In the genomic region with DNA sequence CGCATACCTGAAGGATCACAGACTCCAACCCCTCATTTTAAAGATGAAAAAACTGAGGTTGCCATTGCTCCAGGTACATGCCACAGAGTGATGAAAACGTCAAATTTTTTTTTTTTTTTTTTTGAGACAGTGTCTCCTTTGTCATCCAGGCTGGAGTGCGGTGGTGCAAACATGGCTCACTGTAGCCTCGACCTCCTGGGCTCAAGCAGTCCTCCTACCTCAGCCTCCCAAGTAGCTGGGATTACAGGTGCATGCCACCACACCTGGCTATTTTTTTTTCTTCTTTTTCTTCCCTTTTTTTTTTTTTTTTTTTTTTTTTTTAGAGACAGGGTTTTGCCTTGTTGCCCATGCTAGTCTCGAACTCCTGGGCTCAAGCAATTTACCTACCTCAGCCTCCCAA, we compare ENCODE assay signal across 6 cellular contexts. TPM values are rescaled to one million over a fixed set of nuclear protein-coding genes. Genes with fewer than 3 reads are reported as not detected.
"Had no signal": no experiment of that assay in that cellular context is flagged by ENCODE, and none has a peak within 500 bp of the region (broad histone marks: within the 10 kb centered on the region; RNA-seq: fewer than 3 reads in every experiment).

No MANE protein-coding gene starts in this region.

RNA-seq across cellular contexts. Expression of a gene that starts 32.5 kb away (rescaled TPM):
- total RNA-seq: liver, mononuclear cell, thoracic aorta, vagina had no signal
- polyA plus RNA-seq: immature natural killer cell; liver; naive thymus-derived CD4-positive, alpha-beta T cell had no signal
